25 cellular contexts compared by ENCODE assay signal in genomic region chr14:31990183-31990862, GRCh38.
DNase-seq lines count a peak whose midpoint lies in the region; ATAC-seq, FAIRE-seq and TF ChIP-seq lines count a peak whose summit lies in the region.
"Had no signal": no experiment of that assay in that cellular context is flagged by ENCODE, and none has a peak within 500 bp of the region (broad histone marks: within the 10 kb centered on the region; RNA-seq: fewer than 3 reads in every experiment).

No MANE protein-coding gene starts in this region.

- H3K4me3 Mint-ChIP-seq in neural crest cell, result peak overlapping the region; percentile 65
- H3K4me3 Mint-ChIP-seq: activated CD8-positive, alpha-beta T cell treated with anti-CD3 and anti-CD28 coated beads, Interleukin-2, amount 10 ng/mL, durations not matched to agents 7 days and 5 days; activated T-helper 1 cell treated with anti-CD3 and anti-CD28 coated beads, Interleukin-12 subunit alpha, Interleukin-12 subunit beta, Interleukin-2, Interleukin-4 antibody, amounts not matched to agents 30 ng/mL and 10 ng/mL and 1 ng/mL, durations not matched to agents 14 hours and 24 hours and 36 hours had no signal

- H3K36me3 ChIP-seq in esophagus muscularis mucosa, result no peaks in the 10 kb centered on the region
- H3K36me3 ChIP-seq: adrenal gland, heart left ventricle, stomach had no signal

- no peaks in the 10 kb centered on the region for H3K27me3 ChIP-seq in esophagus muscularis mucosa
- H3K27me3 ChIP-seq: adrenal gland, heart left ventricle, stomach had no signal

- intact Hi-C loops in esophagus muscularis mucosa (cut with DNase I), result no loop called here

- 67% methylated on average over 6 of the region's 6 CpGs for WGBS in esophagus muscularis mucosa

- no peak for FAIRE-seq in GM19239 (lab: Jason Lieb, UNC)
- FAIRE-seq: GM12878 had no signal

- H3K36me3 Mint-ChIP-seq in neural crest cell (ENCODE audit: low read depth), result peaks cover 16% of the 10 kb centered on the region

- ATAC-seq in HG02840 (IDR thresholded peaks at IDR 0.05; ENCODE audit: low FRiP score, unreplicated experiment), result no peak
- ATAC-seq: activated CD8-positive, alpha-beta T cell treated with anti-CD3 and anti-CD28 coated beads, Interleukin-2, amount 10 ng/mL, durations not matched to agents 7 days and 5 days; GM12878; right cardiac atrium had no signal

- TF ChIP-seq POLR2A in esophagus muscularis mucosa (IDR thresholded peaks at IDR 0.05; ENCODE audit: low read depth), result no peak

- TF ChIP-seq CTCF in esophagus muscularis mucosa (IDR thresholded peaks at IDR 0.05) (no peak), neural crest cell (conservative IDR thresholded peaks at IDR 0.05) (no peak)

- H3K4me1 ChIP-seq in esophagus muscularis mucosa, result peaks cover 32 to 48% (median 46%) of the 10 kb centered on the region in 4 donors

- H3K4me1 Mint-ChIP-seq in neural crest cell, result peaks cover 66% of the 10 kb centered on the region

- peaks cover 0 to 12% (median 4%) of the 10 kb centered on the region in 4 donors for H3K9me3 ChIP-seq in esophagus muscularis mucosa
- H3K9me3 ChIP-seq: adrenal gland had no signal

- no peaks in the 10 kb centered on the region for H3K27me3 Mint-ChIP-seq in neural crest cell (ENCODE audit: low read depth)

- H3K27ac Mint-ChIP-seq in neural crest cell (ENCODE audit: unreplicated experiment), result peak overlapping the region; percentile 92
- H3K27ac Mint-ChIP-seq: activated CD8-positive, alpha-beta T cell treated with anti-CD3 and anti-CD28 coated beads, Interleukin-2, amount 10 ng/mL, durations not matched to agents 7 days and 5 days; activated T-helper 1 cell treated with anti-CD3 and anti-CD28 coated beads, Interleukin-12 subunit alpha, Interleukin-12 subunit beta, Interleukin-2, Interleukin-4 antibody, amounts not matched to agents 30 ng/mL and 10 ng/mL and 1 ng/mL, durations not matched to agents 14 hours and 24 hours and 36 hours had no signal

- DNase-seq in DMS 273 (lab: John Stamatoyannopoulos, UW; ENCODE audit: unreplicated experiment) (peak; percentile 29), DMS 273 treated with DMSO at 0.1 percent for 48 hours (lab: John Stamatoyannopoulos, UW) (no peak), esophagus muscularis mucosa (ENCODE audit: extremely low spot score) (no peak), neural crest cell (ENCODE audit: low read depth, low spot score) (no peak), putamen (ENCODE audit: low spot score) (no peak), OCI-M1 (lab: John Stamatoyannopoulos, UW) (no peak), GM19239 (ENCODE audit: insufficient read length, low spot score) (no peak)
- DNase-seq: activated CD4-positive, CD25-positive, alpha-beta regulatory T cell; activated CD8-positive, alpha-beta T cell treated with anti-CD3 and anti-CD28 coated beads, Interleukin-2, amount 10 ng/mL, durations not matched to agents 7 days and 5 days; adrenal gland; effector CD4-positive, alpha-beta T cell; GDM1; heart left ventricle; islet precursor cell; Kasumi-1; NCI-H1092 treated with DMSO at 0.1 percent for 48 hours; NCI-H526 treated with DMSO at 0.1 percent for 48 hours; right cardiac atrium; stimulated activated CD4-positive, alpha-beta T cell treated with anti-CD3 and anti-CD28 coated beads, Interleukin-1b, Interleukin-23, amount 100 ng/mL, for 48 hours; stomach; T-helper 2 cell had no signal

- peak overlapping the region in 3 of 4 donors; percentile 32 to 57 (median 46) for H3K27ac ChIP-seq in esophagus muscularis mucosa (replicated peaks in 1 of 4)
- H3K27ac ChIP-seq: 22Rv1, stomach had no signal

- H3K4me3 ChIP-seq in esophagus muscularis mucosa, result no peak overlapping the region
- H3K4me3 ChIP-seq: adrenal gland, GM12878, heart left ventricle, stomach had no signal

- H3K9me3 Mint-ChIP-seq in neural crest cell, result peaks cover 15% of the 10 kb centered on the region

- TF ChIP-seq EP300 in esophagus muscularis mucosa (IDR thresholded peaks at IDR 0.05), result no peak
